Comparison of ENCODE assay signal across 24 cellular contexts in genomic region chr18:23852236-23853045, GRCh38.
A peak's percentile ranks its signal among the peaks of the same experiment; 100 is the strongest.
DNase-seq lines count a peak whose midpoint lies in the region; ATAC-seq and TF ChIP-seq lines count a peak whose summit lies in the region.
"Had no signal": no experiment of that assay in that cellular context is flagged by ENCODE, and none has a peak within 500 bp of the region (broad histone marks: within the 10 kb centered on the region; RNA-seq: fewer than 3 reads in every experiment).

No MANE protein-coding gene starts in this region.

- peak in 3 of 4 experiments; percentile 41 to 55 (median 50) for ATAC-seq in T-cell (replicated peaks in 1 of 4)
- peak in 1 of 2 donors; percentile 56 for ATAC-seq in naive thymus-derived CD8-positive, alpha-beta T cell
- no peak for ATAC-seq in HG03095 (IDR thresholded peaks at IDR 0.05; ENCODE audit: unreplicated experiment)
- no peak for ATAC-seq in GM21515 (IDR thresholded peaks at IDR 0.05; ENCODE audit: unreplicated experiment)
- ATAC-seq: effector memory CD8-positive, alpha-beta T cell; GM23338; heart right ventricle; T-helper 17 cell had no signal

- H3K27me3 Mint-ChIP-seq in T-cell: no peaks in the 10 kb centered on the region
- no peaks in the 10 kb centered on the region for H3K27me3 Mint-ChIP-seq in naive thymus-derived CD8-positive, alpha-beta T cell

- no peak overlapping the region for H3K4me3 Mint-ChIP-seq in T-cell
- H3K4me3 Mint-ChIP-seq in naive thymus-derived CD8-positive, alpha-beta T cell: peak overlapping the region in 3 of 10 donors; percentile 2 to 12 (median 3)
- H3K4me3 Mint-ChIP-seq: effector memory CD8-positive, alpha-beta T cell; GM23338; immature natural killer cell; T-helper 17 cell had no signal

- H3K9me3 Mint-ChIP-seq in T-cell: no peaks in the 10 kb centered on the region
- no peaks in the 10 kb centered on the region for H3K9me3 Mint-ChIP-seq in naive thymus-derived CD8-positive, alpha-beta T cell
- H3K9me3 Mint-ChIP-seq: activated T-helper 2 cell treated with anti-CD3 and anti-CD28 coated beads, Interferon-gamma antibody, Interleukin-2, Interleukin-4, amounts not matched to agents 10 μg/mL and 5 μg/mL and 100 μg/mL, durations not matched to agents 14 hours and 24 hours and 36 hours; effector memory CD8-positive, alpha-beta T cell; GM23338; immature natural killer cell had no signal

- peaks cover 10 to 19% (median 15%) of the 10 kb centered on the region in 3 donors for H3K4me1 Mint-ChIP-seq in T-cell
- peaks cover 10 to 28% (median 20%) of the 10 kb centered on the region in 4 donors for H3K4me1 Mint-ChIP-seq in naive thymus-derived CD8-positive, alpha-beta T cell

- H3K27ac Mint-ChIP-seq in T-cell: peak overlapping the region; percentile 13 to 50
- peak overlapping the region in 6 of 10 donors; percentile 4 to 73 (median 16) for H3K27ac Mint-ChIP-seq in naive thymus-derived CD8-positive, alpha-beta T cell
- H3K27ac Mint-ChIP-seq: activated T-helper 2 cell treated with anti-CD3 and anti-CD28 coated beads, Interferon-gamma antibody, Interleukin-2, Interleukin-4, amounts not matched to agents 10 μg/mL and 5 μg/mL and 100 μg/mL, durations not matched to agents 14 hours and 24 hours and 36 hours; GM23338; immature natural killer cell; T-helper 17 cell had no signal

- POLR2A ChIA-PET in T-cell (lab: Charles Lee): interaction anchor here in 1 of 2 donors (1.0 kb wide), 1 partner anchor 15 kb away, joined by 5 read pairs; no protein-coding TSS in a partner anchor
- POLR2A ChIA-PET in naive thymus-derived CD8-positive, alpha-beta T cell (lab: Charles Lee): no interaction called here

- CTCF ChIA-PET in T-cell (lab: Charles Lee): no interaction called here

- peak; percentile 53 for DNase-seq in SIG-M5 treated with dmso at 0.1 percent for 504 hours (lab: John Stamatoyannopoulos, UW; ENCODE audit: unreplicated experiment)
- DNase-seq in SIG-M5 (lab: John Stamatoyannopoulos, UW): no peak
- DNase-seq in LNCaP clone FGC (ENCODE audit: low read depth): peak; percentile 80
- DNase-seq in T-cell: no peak
- DNase-seq in naive thymus-derived CD8-positive, alpha-beta T cell: peak in 1 of 10 donors; percentile 8
- no peak for DNase-seq in AG08395 (ENCODE audit: low spot score)
- DNase-seq: 8988T; activated CD4-positive, CD25-positive, alpha-beta regulatory T cell; cerebellar nuclear complex; effector memory CD8-positive, alpha-beta T cell; heart right ventricle; immature natural killer cell; NCI-H187 treated with DMSO at 0.1 percent for 48 hours; NCI-H345; Right ventricle myocardium superior; stimulated activated CD4-positive, alpha-beta T cell treated with anti-CD3 and anti-CD28 coated beads, Interleukin-4, amount 100 ng/mL, for 1 hour; T-helper 17 cell had no signal

- no peaks in the 10 kb centered on the region for H3K36me3 Mint-ChIP-seq in T-cell
- H3K36me3 Mint-ChIP-seq in naive thymus-derived CD8-positive, alpha-beta T cell: no peaks in the 10 kb centered on the region

- no peak overlapping the region for H3K4me3 ChIP-seq in LNCaP clone FGC (ENCODE audit: low read depth, low read length)
- H3K4me3 ChIP-seq: ascending aorta, BLaER1, GM23338, heart right ventricle, skin epidermis had no signal

- TF ChIP-seq CTCF in LNCaP clone FGC (IDR thresholded peaks at IDR 0.05; ENCODE audit: control insufficient read depth, extremely low read depth, insufficient read depth): no peak

Comparison
In these comparisons a context has a peak if more than half of its experiments do, and no peak if none do; other contexts are left out.
1. DNase-seq: peak in SIG-M5 treated with dmso at 0.1 percent for 504 hours (single experiment) and LNCaP clone FGC (single experiment); none in SIG-M5 (single experiment), T-cell (0 of 34) and AG08395 (single experiment).
2. ATAC-seq: peak in T-cell (3 of 4); none in HG03095 (single experiment) and GM21515 (single experiment).